In genomic region chr3:45053805-45054195, GRCh38 we compare ENCODE assay signal across 2 cellular contexts. TPM values are rescaled to one million over a fixed set of nuclear protein-coding genes. Genes with fewer than 3 reads are reported as not detected.
"Had no signal": no experiment of that assay in that cellular context is flagged by ENCODE, and none has a peak within 500 bp of the region (broad histone marks: within the 10 kb centered on the region; RNA-seq: fewer than 3 reads in every experiment).

No MANE protein-coding gene starts in this region.

RNA-seq across cellular contexts. Expression of gene CLEC3B, which starts 27.7 kb away (rescaled TPM):
- total RNA-seq: activated CD4-positive, alpha-beta T cell treated with anti-CD3 and anti-CD28 coated beads, Interleukin-2, amount 10 ng/mL, durations not matched to agents 24 days and 14 days; activated CD8-positive, alpha-beta memory T cell treated with anti-CD3 and anti-CD28 coated beads, Interleukin-2, amount 10 ng/mL, durations not matched to agents 7 days and 5 days had no signal
